Comparison of ENCODE assay signal across 9 cellular contexts in the genomic region with DNA sequence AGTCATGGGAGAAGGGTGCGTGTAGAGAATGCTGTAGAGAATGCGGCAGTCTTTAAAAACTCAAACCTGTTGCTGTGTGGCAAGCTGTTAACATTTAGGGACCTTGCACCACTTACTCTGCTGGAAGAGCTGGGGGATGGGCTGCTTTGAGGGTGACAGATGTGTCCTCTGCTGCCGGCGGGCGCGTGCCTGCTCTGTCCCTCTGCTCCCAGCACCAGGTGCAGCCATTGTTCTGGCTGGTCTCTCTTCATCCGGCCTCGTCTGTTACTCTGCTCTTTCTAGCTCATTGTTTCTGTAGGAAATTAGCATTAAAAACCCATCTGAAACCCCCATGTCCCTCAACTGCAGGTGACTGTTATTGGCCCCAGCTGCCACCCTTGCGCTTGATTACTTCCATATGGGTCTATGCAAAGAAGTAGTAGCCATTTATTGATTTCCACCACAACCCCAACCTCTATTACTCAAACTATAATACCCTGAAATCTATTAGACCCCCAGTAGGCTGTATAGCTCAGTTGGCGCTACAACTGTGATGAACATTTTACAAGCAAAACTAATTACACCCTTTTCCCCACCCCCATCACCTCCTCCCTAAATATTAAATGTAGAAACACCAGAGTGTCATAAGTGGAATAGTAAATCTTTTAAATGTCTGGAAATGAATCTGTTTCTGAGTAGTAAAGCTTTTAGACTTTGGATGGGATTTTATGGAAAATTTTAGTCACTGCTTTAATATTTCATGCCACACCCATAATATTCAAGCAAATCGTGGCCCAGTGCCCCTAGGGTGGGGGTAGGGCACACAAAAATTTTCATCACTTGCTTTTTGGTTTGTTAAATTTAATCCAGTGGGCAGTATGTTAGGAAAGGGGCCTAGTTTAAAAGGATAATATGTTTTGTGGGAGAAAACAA.
DNase-seq lines count a peak whose midpoint lies in the region; ATAC-seq and TF ChIP-seq lines count a peak whose summit lies in the region.
"Had no signal": no experiment of that assay in that cellular context is flagged by ENCODE, and none has a peak within 500 bp of the region (broad histone marks: within the 10 kb centered on the region; RNA-seq: fewer than 3 reads in every experiment).

No MANE protein-coding gene starts in this region.

- no peaks in the 10 kb centered on the region for H3K9me3 Mint-ChIP-seq in activated CD8-positive, alpha-beta memory T cell treated with anti-CD3 and anti-CD28 coated beads, Interleukin-2, amount 10 ng/mL, durations not matched to agents 7 days and 5 days (ENCODE audit: low read depth)

- H3K4me3 Mint-ChIP-seq in activated CD8-positive, alpha-beta memory T cell treated with anti-CD3 and anti-CD28 coated beads, Interleukin-2, amount 10 ng/mL, durations not matched to agents 7 days and 5 days, result no peak overlapping the region

- H3K9me3 ChIP-seq in HUES6 (ENCODE audit: control insufficient read depth, insufficient read depth, low read depth, low read length) (no peaks in the 10 kb centered on the region), OCI-LY3 (ENCODE audit: insufficient read depth, low read length) (no peaks in the 10 kb centered on the region)

- peak overlapping the region; percentile 76 for H3K4me2 ChIP-seq in OCI-LY3 (ENCODE audit: low read length)

- H3K36me3 ChIP-seq in HUES6 (ENCODE audit: control insufficient read depth, insufficient read depth, low read length) (no peaks in the 10 kb centered on the region), OCI-LY3 (replicated peaks; ENCODE audit: low read depth, low read length) (no peaks in the 10 kb centered on the region)

- DNase-seq in hippocampal formation (lab: John Stamatoyannopoulos, UW), result peak; percentile 51 to 64
- no peak for DNase-seq in stimulated activated CD4-positive, alpha-beta T cell treated with anti-CD3 and anti-CD28 coated beads, Interleukin-1b, Interleukin-23, amount 100 ng/mL, for 48 hours
- DNase-seq in activated CD8-positive, alpha-beta memory T cell treated with anti-CD3 and anti-CD28 coated beads, Interleukin-2, amount 10 ng/mL, durations not matched to agents 7 days and 5 days, result no peak
- DNase-seq: IMR-90 had no signal

- H3K27ac Mint-ChIP-seq in activated CD8-positive, alpha-beta memory T cell treated with anti-CD3 and anti-CD28 coated beads, Interleukin-2, amount 10 ng/mL, durations not matched to agents 7 days and 5 days, result no peak overlapping the region

- CTCF ChIA-PET in activated CD8-positive, alpha-beta memory T cell treated with anti-CD3 and anti-CD28 coated beads, Interleukin-2, amount 10 ng/mL, durations not matched to agents 7 days and 5 days (lab: Charles Lee), result no interaction called here

- H3K79me2 ChIP-seq in OCI-LY3 (ENCODE audit: low read length), result no peaks in the 10 kb centered on the region

- TF ChIP-seq CTCF in OCI-LY3 (IDR thresholded peaks at IDR 0.05; ENCODE audit: low read depth, low read length), result no peak

- no peaks in the 10 kb centered on the region for H3K27me3 Mint-ChIP-seq in activated CD8-positive, alpha-beta memory T cell treated with anti-CD3 and anti-CD28 coated beads, Interleukin-2, amount 10 ng/mL, durations not matched to agents 7 days and 5 days

- peaks cover 10% of the 10 kb centered on the region for H3K4me1 Mint-ChIP-seq in activated CD8-positive, alpha-beta memory T cell treated with anti-CD3 and anti-CD28 coated beads, Interleukin-2, amount 10 ng/mL, durations not matched to agents 7 days and 5 days

- H3K27ac ChIP-seq in HUES6 (ENCODE audit: low read depth, low read length) (0 out of 2 replicates have a peak overlapping the region, but pooled peaks have one; percentile 12), OCI-LY3 (ENCODE audit: low read length) (peak overlapping the region; percentile 7; the same call in 1 of the 2 replicates), temporal lobe (ENCODE audit: low read depth, low read length) (peak overlapping the region; percentile 85)

- no peak for ATAC-seq in HG02763 (IDR thresholded peaks at IDR 0.05; ENCODE audit: unreplicated experiment)
- ATAC-seq in HG02623 (IDR thresholded peaks at IDR 0.05; ENCODE audit: unreplicated experiment), result no peak
- no peak for ATAC-seq in activated CD8-positive, alpha-beta memory T cell treated with anti-CD3 and anti-CD28 coated beads, Interleukin-2, amount 10 ng/mL, durations not matched to agents 7 days and 5 days

- H3K4me3 ChIP-seq in HUES6 (ENCODE audit: low read depth, low read length), result no peak overlapping the region; the same call in 1 of the 2 replicates
- peak overlapping the region; percentile 47 for H3K4me3 ChIP-seq in OCI-LY3 (ENCODE audit: low read length)

- H3K4me1 ChIP-seq in HUES6 (ENCODE audit: control insufficient read depth, insufficient read depth, low read length), result peaks cover 32% of the 10 kb centered on the region
- peaks cover 35% of the 10 kb centered on the region for H3K4me1 ChIP-seq in OCI-LY3 (ENCODE audit: low read length)

- H2AFZ ChIP-seq in OCI-LY3 (ENCODE audit: low read depth, low read length), result no peak overlapping the region

- H3K9ac ChIP-seq in HUES6 (ENCODE audit: low read length), result no peak overlapping the region
- peak overlapping the region; percentile 20; the same call in 1 of the 2 replicates for H3K9ac ChIP-seq in OCI-LY3 (ENCODE audit: low read length)

- no peaks in the 10 kb centered on the region for H4K20me1 ChIP-seq in OCI-LY3 (ENCODE audit: insufficient read depth, low read length)

- H3K36me3 Mint-ChIP-seq in activated CD8-positive, alpha-beta memory T cell treated with anti-CD3 and anti-CD28 coated beads, Interleukin-2, amount 10 ng/mL, durations not matched to agents 7 days and 5 days, result no peaks in the 10 kb centered on the region

- H3K27me3 ChIP-seq in HUES6 (ENCODE audit: control insufficient read depth, insufficient read depth, low read length) (no peaks in the 10 kb centered on the region), OCI-LY3 (ENCODE audit: low read depth, low read length) (no peaks in the 10 kb centered on the region)

Comparison
In these comparisons a context has a peak if more than half of its experiments do, and no peak if none do; other contexts are left out.
1. H3K27ac ChIP-seq: peak in every context shown above with its lines; median percentile 85 in temporal lobe; 12 in HUES6; 7 in OCI-LY3.
2. DNase-seq: peak in hippocampal formation (2 of 2); none in stimulated activated CD4-positive, alpha-beta T cell treated with anti-CD3 and anti-CD28 coated beads, Interleukin-1b, Interleukin-23, amount 100 ng/mL, for 48 hours (single experiment) and activated CD8-positive, alpha-beta memory T cell treated with anti-CD3 and anti-CD28 coated beads, Interleukin-2, amount 10 ng/mL, durations not matched to agents 7 days and 5 days (single experiment).